ENCODE assay signal across 8 cellular contexts in genomic region chr1:42420911-42421585, GRCh38. TPM values are rescaled to one million over a fixed set of nuclear protein-coding genes. Genes with fewer than 3 reads are reported as not detected.
DNase-seq lines count a peak whose midpoint lies in the region; ATAC-seq and TF ChIP-seq lines count a peak whose summit lies in the region.

No MANE protein-coding gene starts in this region.

- 8% methylated on average over 10 of the region's 10 CpGs for WGBS in suprapubic skin

- TF ChIP-seq EP300 in suprapubic skin (IDR thresholded peaks at IDR 0.05) = no peak

- H3K4me1 ChIP-seq in suprapubic skin = peaks cover 10% of the 10 kb centered on the region

- TF ChIP-seq POLR2A in suprapubic skin (IDR thresholded peaks at IDR 0.05) = no peak

- no peak for ATAC-seq in HG03354 (IDR thresholded peaks at IDR 0.05; ENCODE audit: poor library complexity, severe bottlenecking, unreplicated experiment)
- no peak for ATAC-seq in HG03442 (IDR thresholded peaks at IDR 0.05; ENCODE audit: unreplicated experiment)

- H3K4me3 ChIP-seq in suprapubic skin = no peak overlapping the region

- TF ChIP-seq CTCF in suprapubic skin (IDR thresholded peaks at IDR 0.05) = no peak

- DNase-seq in DMS153 (lab: John Stamatoyannopoulos, UW) = peak; percentile 97
- peak; percentile 93 for DNase-seq in NCI-H2227 (lab: John Stamatoyannopoulos, UW; ENCODE audit: unreplicated experiment)
- DNase-seq in dermis microvascular lymphatic vessel endothelial cell (ENCODE audit: low read depth in 2 of 2) = peak; percentile 45 to 79
- peak; percentile 42 for DNase-seq in non-pigmented ciliary epithelial cell (ENCODE audit: low read depth)
- no peak for DNase-seq in suprapubic skin (ENCODE audit: low spot score in 2 of 2)
- DNase-seq in iPS-NIHi11 (ENCODE audit: low spot score) = no peak

- no peaks in the 10 kb centered on the region for H3K9me3 ChIP-seq in suprapubic skin

- H3K27me3 ChIP-seq in suprapubic skin = peaks cover 3% of the 10 kb centered on the region

- no peaks in the 10 kb centered on the region for H3K36me3 ChIP-seq in suprapubic skin

- H3K27ac ChIP-seq in suprapubic skin = no peak overlapping the region

RNA-seq across cellular contexts. Expression of gene ZMYND12, which starts 34.8 kb away (rescaled TPM):
- total RNA-seq in dermis microvascular lymphatic vessel endothelial cell = 0.51 and 0.89 TPM in 2 replicates
- 1 to 10 TPM in 1 of 4 donors, under 1 TPM in 3; 0.52 to 3.0 (median 0.76) TPM for total RNA-seq in suprapubic skin

RNA-seq across cellular contexts. Expression of gene PPCS, which starts 35.3 kb away (rescaled TPM):
- 27.2 and 32.4 TPM in 2 replicates for total RNA-seq in dermis microvascular lymphatic vessel endothelial cell
- 100 to 1,000 TPM in 1 of 4 donors, 10 to 100 TPM in 3; 50.1 to 115 (median 57.2) TPM for total RNA-seq in suprapubic skin

RNA-seq across cellular contexts. Expression of gene RIMKLA, which starts 40.5 kb away (rescaled TPM):
- total RNA-seq in dermis microvascular lymphatic vessel endothelial cell = under 0.01 TPM in 2 replicates
- under 1 TPM; 0.11 to 0.93 (median 0.54) TPM for total RNA-seq in suprapubic skin

RNA-seq across cellular contexts. Expression of gene CCDC30, which starts 42.0 kb away (rescaled TPM):
- total RNA-seq in dermis microvascular lymphatic vessel endothelial cell (0.25 and 0.26 TPM in 2 replicates), suprapubic skin (1 to 10 TPM in 3 of 4 donors, under 1 TPM in 1; 0.64 to 5.0 (median 2.0) TPM)

Comparison
In these comparisons a context has a peak if more than half of its experiments do, and no peak if none do; other contexts are left out.
1. DNase-seq: peak in DMS153 (single experiment), NCI-H2227 (single experiment), dermis microvascular lymphatic vessel endothelial cell (2 of 2) and non-pigmented ciliary epithelial cell (single experiment); none in suprapubic skin (0 of 2) and iPS-NIHi11 (single experiment).